ENCODE assay signal across 15 cellular contexts in the genomic region with DNA sequence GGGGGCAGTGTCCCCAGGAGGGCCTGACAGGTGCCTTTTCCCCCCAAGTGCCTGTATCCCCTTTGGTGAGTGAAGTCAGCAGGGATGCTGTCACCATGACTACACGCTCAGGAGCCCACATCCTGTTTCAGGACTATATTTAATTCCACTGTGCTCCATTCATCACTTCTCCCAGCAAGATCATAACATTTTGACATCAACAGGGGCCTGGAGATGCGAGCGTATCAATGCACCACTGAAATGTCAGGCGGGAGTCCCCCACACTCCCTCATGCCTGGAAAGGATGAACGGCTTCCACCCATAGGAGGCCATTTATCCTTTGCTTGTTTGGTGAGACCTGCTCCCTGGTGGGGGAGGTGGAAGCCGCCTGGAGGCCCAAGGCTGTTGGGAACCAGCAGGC.
"Had no signal": no experiment of that assay in that cellular context is flagged by ENCODE, and none has a peak within 500 bp of the region (broad histone marks: within the 10 kb centered on the region; RNA-seq: fewer than 3 reads in every experiment).

No MANE protein-coding gene starts in this region.

- H3K27ac ChIP-seq: prostate gland, thyroid gland had no signal

- H3K27ac Mint-ChIP-seq: mesothelial cell of epicardium, nephron progenitor cell, WTC11 had no signal

- H3K9me3 ChIP-seq: prostate gland, thyroid gland had no signal

- FAIRE-seq: colon, islet of Langerhans, TTC549, urothelium cell line had no signal

- H3K4me1 ChIP-seq: prostate gland, thyroid gland had no signal

- H3K4me3 Mint-ChIP-seq: mesothelial cell of epicardium, nephron progenitor cell, WTC11 had no signal

- DNase-seq: activated CD4-positive, alpha-beta T cell treated with anti-CD3 and anti-CD28 coated beads for 48 hours; activated naive CD4-positive, alpha-beta T cell treated with anti-CD3 and anti-CD28 coated beads, Interleukin-2, amount 50 U/mL, for 16 hours; activated T-cell treated with anti-CD3 and anti-CD28 coated beads, Interleukin-2, amount 50 U/mL, for 1 hour; amniotic stem cell; nephron progenitor cell; thyroid gland had no signal

- H3K9me3 Mint-ChIP-seq: nephron progenitor cell had no signal

- H3K36me3 Mint-ChIP-seq: mesothelial cell of epicardium, WTC11 had no signal

- H3K4me3 ChIP-seq: lung, prostate gland, thyroid gland had no signal

- ATAC-seq: sciatic nerve, WTC11 had no signal

- H3K36me3 ChIP-seq: prostate gland, thyroid gland had no signal
